1 cellular context compared by ENCODE assay signal in the genomic region with DNA sequence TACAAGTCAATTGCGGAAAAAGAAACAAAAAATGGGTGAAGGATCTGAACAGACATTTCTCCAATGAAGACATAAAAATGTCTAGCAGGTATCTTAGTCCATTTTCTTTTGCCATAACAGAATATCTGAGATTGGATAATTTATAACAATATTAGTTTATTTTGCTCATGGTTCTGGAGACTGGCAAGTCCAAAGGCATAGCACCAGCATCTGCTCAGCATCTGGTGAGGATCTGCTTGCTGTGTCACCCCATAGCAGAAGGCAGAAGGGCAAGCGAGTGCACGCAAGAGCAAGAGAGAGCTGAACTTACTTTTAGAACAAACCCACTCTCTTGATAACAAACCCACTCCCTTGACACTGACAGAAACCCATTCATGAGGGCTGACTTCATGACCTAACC.
TF ChIP-seq lines count a peak whose summit lies in the region.

No MANE protein-coding gene starts in this region.

TF ChIP-seq in HepG2, 621 proteins besides CTCF, POLR2A, EP300 and RAD21:
- TF ChIP-seq ZNF564 (CRISPR knock-in tag; IDR thresholded peaks at IDR 0.05) (peak; percentile 60; the same call in 1 of the 2 replicates), CBX1 (IDR thresholded peaks at IDR 0.05; ENCODE audit: low read depth) (no peak)
